Comparison of ENCODE assay signal across 1 cellular context in genomic region chr17:10447035-10447931, GRCh38.
TF ChIP-seq lines count a peak whose summit lies in the region.

No MANE protein-coding gene starts in this region.

TF ChIP-seq in HepG2, 621 proteins besides CTCF, POLR2A, EP300 and RAD21 (continued from another document and continues in another):
- TF ChIP-seq AKNA (CRISPR knock-in tag; IDR thresholded peaks at IDR 0.05; ENCODE audit: borderline replicate concordance), result no peak
- peak; percentile 61; the same call in 1 of the 2 replicates for TF ChIP-seq MIER3 (CRISPR knock-in tag; IDR thresholded peaks at IDR 0.05; ENCODE audit: borderline replicate concordance)
- no peak for TF ChIP-seq ZNF460 (CRISPR knock-in tag; IDR thresholded peaks at IDR 0.05; ENCODE audit: borderline replicate concordance)
- TF ChIP-seq, protein P1, sequence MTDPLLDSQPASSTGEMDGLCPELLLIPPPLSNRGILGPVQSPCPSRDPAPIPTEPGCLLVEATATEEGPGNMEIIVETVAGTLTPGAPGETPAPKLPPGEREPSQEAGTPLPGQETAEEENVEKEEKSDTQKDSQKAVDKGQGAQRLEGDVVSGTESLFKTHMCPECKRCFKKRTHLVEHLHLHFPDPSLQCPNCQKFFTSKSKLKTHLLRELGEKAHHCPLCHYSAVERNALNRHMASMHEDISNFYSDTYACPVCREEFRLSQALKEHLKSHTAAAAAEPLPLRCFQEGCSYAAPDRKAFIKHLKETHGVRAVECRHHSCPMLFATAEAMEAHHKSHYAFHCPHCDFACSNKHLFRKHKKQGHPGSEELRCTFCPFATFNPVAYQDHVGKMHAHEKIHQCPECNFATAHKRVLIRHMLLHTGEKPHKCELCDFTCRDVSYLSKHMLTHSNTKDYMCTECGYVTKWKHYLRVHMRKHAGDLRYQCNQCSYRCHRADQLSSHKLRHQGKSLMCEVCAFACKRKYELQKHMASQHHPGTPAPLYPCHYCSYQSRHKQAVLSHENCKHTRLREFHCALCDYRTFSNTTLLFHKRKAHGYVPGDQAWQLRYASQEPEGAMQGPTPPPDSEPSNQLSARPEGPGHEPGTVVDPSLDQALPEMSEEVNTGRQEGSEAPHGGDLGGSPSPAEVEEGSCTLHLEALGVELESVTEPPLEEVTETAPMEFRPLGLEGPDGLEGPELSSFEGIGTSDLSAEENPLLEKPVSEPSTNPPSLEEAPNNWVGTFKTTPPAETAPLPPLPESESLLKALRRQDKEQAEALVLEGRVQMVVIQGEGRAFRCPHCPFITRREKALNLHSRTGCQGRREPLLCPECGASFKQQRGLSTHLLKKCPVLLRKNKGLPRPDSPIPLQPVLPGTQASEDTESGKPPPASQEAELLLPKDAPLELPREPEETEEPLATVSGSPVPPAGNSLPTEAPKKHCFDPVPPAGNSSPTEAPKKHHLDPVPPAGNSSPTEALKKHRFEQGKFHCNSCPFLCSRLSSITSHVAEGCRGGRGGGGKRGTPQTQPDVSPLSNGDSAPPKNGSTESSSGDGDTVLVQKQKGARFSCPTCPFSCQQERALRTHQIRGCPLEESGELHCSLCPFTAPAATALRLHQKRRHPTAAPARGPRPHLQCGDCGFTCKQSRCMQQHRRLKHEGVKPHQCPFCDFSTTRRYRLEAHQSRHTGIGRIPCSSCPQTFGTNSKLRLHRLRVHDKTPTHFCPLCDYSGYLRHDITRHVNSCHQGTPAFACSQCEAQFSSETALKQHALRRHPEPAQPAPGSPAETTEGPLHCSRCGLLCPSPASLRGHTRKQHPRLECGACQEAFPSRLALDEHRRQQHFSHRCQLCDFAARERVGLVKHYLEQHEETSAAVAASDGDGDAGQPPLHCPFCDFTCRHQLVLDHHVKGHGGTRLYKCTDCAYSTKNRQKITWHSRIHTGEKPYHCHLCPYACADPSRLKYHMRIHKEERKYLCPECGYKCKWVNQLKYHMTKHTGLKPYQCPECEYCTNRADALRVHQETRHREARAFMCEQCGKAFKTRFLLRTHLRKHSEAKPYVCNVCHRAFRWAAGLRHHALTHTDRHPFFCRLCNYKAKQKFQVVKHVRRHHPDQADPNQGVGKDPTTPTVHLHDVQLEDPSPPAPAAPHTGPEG (CRISPR knock-in tag; IDR thresholded peaks at IDR 0.05), result no peak
- TF ChIP-seq SNAPC4 (CRISPR knock-in tag; IDR thresholded peaks at IDR 0.05), result peak; percentile 85
- TF ChIP-seq ZNF546 (CRISPR knock-in tag; conservative IDR thresholded peaks at IDR 0.05), result no peak
- TF ChIP-seq GPBP1L1 (CRISPR knock-in tag; IDR thresholded peaks at IDR 0.05), result no peak
- TF ChIP-seq THAP11 (CRISPR knock-in tag; IDR thresholded peaks at IDR 0.05), result 0 out of 2 replicates have a peak, but pooled peaks have one; percentile 24
- peak; percentile 65 for TF ChIP-seq PHF21A (CRISPR knock-in tag; IDR thresholded peaks at IDR 0.05)
- TF ChIP-seq ZNF616 (CRISPR knock-in tag; IDR thresholded peaks at IDR 0.05; ENCODE audit: low read depth), result no peak
- no peak for TF ChIP-seq KDM1A (CRISPR knock-in tag; IDR thresholded peaks at IDR 0.05)
- peak; percentile 48; the same call in 1 of the 2 replicates for TF ChIP-seq NR2C2 (CRISPR knock-in tag; IDR thresholded peaks at IDR 0.05; ENCODE audit: borderline replicate concordance)
- TF ChIP-seq ZBTB3 (CRISPR knock-in tag; IDR thresholded peaks at IDR 0.05; ENCODE audit: borderline replicate concordance, low read depth), result no peak
- TF ChIP-seq ADNP (CRISPR knock-in tag; IDR thresholded peaks at IDR 0.05), result no peak
- no peak for TF ChIP-seq ZNF451 (CRISPR knock-in tag; IDR thresholded peaks at IDR 0.05)
- TF ChIP-seq FOXK2 (IDR thresholded peaks at IDR 0.05), result peak; percentile 54; the same call in 1 of the 2 replicates
- no peak for TF ChIP-seq NBN (conservative IDR thresholded peaks at IDR 0.05)
- TF ChIP-seq HOMEZ (CRISPR knock-in tag; IDR thresholded peaks at IDR 0.05; ENCODE audit: low read depth), result peak; percentile 52; the same call in 1 of the 2 replicates
- no peak for TF ChIP-seq ZNF264 (CRISPR knock-in tag; IDR thresholded peaks at IDR 0.05)
- TF ChIP-seq ZNF33A (CRISPR knock-in tag; IDR thresholded peaks at IDR 0.05; ENCODE audit: borderline replicate concordance), result no peak
- no peak for TF ChIP-seq GZF1 (CRISPR knock-in tag; IDR thresholded peaks at IDR 0.05)
- TF ChIP-seq TCF7L2 (IDR thresholded peaks at IDR 0.05; ENCODE audit: low read depth, low read length), result no peak
- TF ChIP-seq, protein P2, sequence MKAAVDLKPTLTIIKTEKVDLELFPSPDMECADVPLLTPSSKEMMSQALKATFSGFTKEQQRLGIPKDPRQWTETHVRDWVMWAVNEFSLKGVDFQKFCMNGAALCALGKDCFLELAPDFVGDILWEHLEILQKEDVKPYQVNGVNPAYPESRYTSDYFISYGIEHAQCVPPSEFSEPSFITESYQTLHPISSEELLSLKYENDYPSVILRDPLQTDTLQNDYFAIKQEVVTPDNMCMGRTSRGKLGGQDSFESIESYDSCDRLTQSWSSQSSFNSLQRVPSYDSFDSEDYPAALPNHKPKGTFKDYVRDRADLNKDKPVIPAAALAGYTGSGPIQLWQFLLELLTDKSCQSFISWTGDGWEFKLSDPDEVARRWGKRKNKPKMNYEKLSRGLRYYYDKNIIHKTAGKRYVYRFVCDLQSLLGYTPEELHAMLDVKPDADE (CRISPR knock-in tag; IDR thresholded peaks at IDR 0.05), result no peak
- no peak for TF ChIP-seq SAFB2 (CRISPR knock-in tag; IDR thresholded peaks at IDR 0.05; ENCODE audit: borderline replicate concordance, low read depth)
- TF ChIP-seq, protein P3, sequence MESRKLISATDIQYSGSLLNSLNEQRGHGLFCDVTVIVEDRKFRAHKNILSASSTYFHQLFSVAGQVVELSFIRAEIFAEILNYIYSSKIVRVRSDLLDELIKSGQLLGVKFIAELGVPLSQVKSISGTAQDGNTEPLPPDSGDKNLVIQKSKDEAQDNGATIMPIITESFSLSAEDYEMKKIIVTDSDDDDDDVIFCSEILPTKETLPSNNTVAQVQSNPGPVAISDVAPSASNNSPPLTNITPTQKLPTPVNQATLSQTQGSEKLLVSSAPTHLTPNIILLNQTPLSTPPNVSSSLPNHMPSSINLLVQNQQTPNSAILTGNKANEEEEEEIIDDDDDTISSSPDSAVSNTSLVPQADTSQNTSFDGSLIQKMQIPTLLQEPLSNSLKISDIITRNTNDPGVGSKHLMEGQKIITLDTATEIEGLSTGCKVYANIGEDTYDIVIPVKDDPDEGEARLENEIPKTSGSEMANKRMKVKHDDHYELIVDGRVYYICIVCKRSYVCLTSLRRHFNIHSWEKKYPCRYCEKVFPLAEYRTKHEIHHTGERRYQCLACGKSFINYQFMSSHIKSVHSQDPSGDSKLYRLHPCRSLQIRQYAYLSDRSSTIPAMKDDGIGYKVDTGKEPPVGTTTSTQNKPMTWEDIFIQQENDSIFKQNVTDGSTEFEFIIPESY (CRISPR knock-in tag; IDR thresholded peaks at IDR 0.05), result no peak
- peak; percentile 67; the same call in 1 of the 2 replicates for TF ChIP-seq CREM (IDR thresholded peaks at IDR 0.05)
- no peak for TF ChIP-seq CREM (CRISPR knock-in tag; IDR thresholded peaks at IDR 0.05)
- no peak for TF ChIP-seq PAX8 (CRISPR knock-in tag; IDR thresholded peaks at IDR 0.05; ENCODE audit: borderline replicate concordance)
- no peak for TF ChIP-seq NR2F1 (CRISPR knock-in tag; IDR thresholded peaks at IDR 0.05)
- no peak for TF ChIP-seq KLF6 (CRISPR knock-in tag; IDR thresholded peaks at IDR 0.05)
- TF ChIP-seq HOXA3 (CRISPR knock-in tag; IDR thresholded peaks at IDR 0.05), result peak; percentile 31; the same call in 1 of the 2 replicates
- TF ChIP-seq, protein P4, sequence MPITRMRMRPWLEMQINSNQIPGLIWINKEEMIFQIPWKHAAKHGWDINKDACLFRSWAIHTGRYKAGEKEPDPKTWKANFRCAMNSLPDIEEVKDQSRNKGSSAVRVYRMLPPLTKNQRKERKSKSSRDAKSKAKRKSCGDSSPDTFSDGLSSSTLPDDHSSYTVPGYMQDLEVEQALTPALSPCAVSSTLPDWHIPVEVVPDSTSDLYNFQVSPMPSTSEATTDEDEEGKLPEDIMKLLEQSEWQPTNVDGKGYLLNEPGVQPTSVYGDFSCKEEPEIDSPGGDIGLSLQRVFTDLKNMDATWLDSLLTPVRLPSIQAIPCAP (CRISPR knock-in tag; IDR thresholded peaks at IDR 0.05; ENCODE audit: low read depth), result no peak
- TF ChIP-seq RBFOX2 (IDR thresholded peaks at IDR 0.05; ENCODE audit: low read depth, low read length), result no peak
- no peak for TF ChIP-seq RAD51 (IDR thresholded peaks at IDR 0.05; ENCODE audit: borderline replicate concordance)
- TF ChIP-seq TRIM24 (CRISPR knock-in tag; IDR thresholded peaks at IDR 0.05), result no peak
- TF ChIP-seq HNRNPK (IDR thresholded peaks at IDR 0.05; ENCODE audit: low read depth, low read length, poor library complexity, severe bottlenecking), result no peak
- no peak for TF ChIP-seq ZNF121 (CRISPR knock-in tag; IDR thresholded peaks at IDR 0.05)
- peak; percentile 62; the same call in 1 of the 2 replicates for TF ChIP-seq GABPB1 (CRISPR knock-in tag; IDR thresholded peaks at IDR 0.05)
